In genomic region chr1:213124590-213124989, GRCh38 we compare ENCODE assay signal across 14 cellular contexts.
DNase-seq lines count a peak whose midpoint lies in the region; ATAC-seq, FAIRE-seq and TF ChIP-seq lines count a peak whose summit lies in the region.
"Had no signal": no experiment of that assay in that cellular context is flagged by ENCODE, and none has a peak within 500 bp of the region (broad histone marks: within the 10 kb centered on the region; RNA-seq: fewer than 3 reads in every experiment).

No MANE protein-coding gene starts in this region.

- in situ Hi-C loops in K562 (cut with MboI), result no loop called here

- peak overlapping the region; percentile 70; the same call in 1 of the 2 replicates for H3K27ac ChIP-seq in HCT116 (ENCODE audit: low read depth, low read length)
- peak overlapping the region; percentile 78 for H3K27ac ChIP-seq in K562 (ENCODE audit: extremely low read depth, low read depth, low read length)
- H3K27ac ChIP-seq in smooth muscle cell (ENCODE audit: low read depth), result peak overlapping the region; percentile 72
- no peak overlapping the region for H3K27ac ChIP-seq in vagina

- TF ChIP-seq CTCF in D721Med (IDR thresholded peaks at IDR 0.05; ENCODE audit: insufficient read depth, missing control alignments), result no peak
- no peak for TF ChIP-seq CTCF in HCT116 (IDR thresholded peaks at IDR 0.05 in 2 of 3, conservative IDR thresholded peaks at IDR 0.05 in 1 of 3; ENCODE audit: borderline replicate concordance in 1 of 3, insufficient read depth in 1 of 3, low read depth in 2 of 3, low read length in 2 of 3)
- TF ChIP-seq CTCF in K562 (IDR thresholded peaks at IDR 0.05 in 2 of 3, conservative IDR thresholded peaks at IDR 0.05 in 1 of 3; ENCODE audit: insufficient read depth in 2 of 3, low read depth in 1 of 3, low read length in 3 of 3), result no peak
- TF ChIP-seq CTCF in smooth muscle cell (IDR thresholded peaks at IDR 0.05; ENCODE audit: borderline replicate concordance, insufficient read depth, poor library complexity, severe bottlenecking), result no peak
- no peak for TF ChIP-seq CTCF in vagina (IDR thresholded peaks at IDR 0.05)

- peaks cover 3% of the 10 kb centered on the region for H3K36me3 Mint-ChIP-seq in T-cell

- H3K9ac ChIP-seq in HCT116 (ENCODE audit: low read length) (no peak overlapping the region), K562 (ENCODE audit: insufficient read depth in 1 of 2, low read depth in 2 of 2, low read length in 2 of 2) (peak overlapping the region in 1 of 2 experiments; percentile 37; a peak in 2 of 4 replicates), smooth muscle cell (ENCODE audit: low read depth) (peak overlapping the region; percentile 4)

- H4K20me1 ChIP-seq in HCT116 (ENCODE audit: insufficient read depth) (no peaks in the 10 kb centered on the region), K562 (replicated peaks; ENCODE audit: control insufficient read depth, insufficient read depth, low read length) (no peaks in the 10 kb centered on the region), smooth muscle cell (ENCODE audit: low read depth) (peaks cover 69% of the 10 kb centered on the region)

- POLR2A ChIA-PET in HCT116 (lab: Charles Lee), result no interaction called here
- POLR2A ChIA-PET in K562 (lab: Yijun Ruan, JAX), result interaction anchor here (0.6 to 1.2 kb wide), 2 partner anchors 225 to 525 kb away, joined by 3 read pairs; no protein-coding TSS in a partner anchor
- POLR2A ChIA-PET in T-cell (lab: Charles Lee), result no interaction called here

- ATAC-seq in HCT116 (no peak), K562 (peak; percentile 91), T-cell (replicated peaks in 1 of 4) (no peak)
- ATAC-seq: GM12878, GM23338 had no signal

- H3K4me3 Mint-ChIP-seq in T-cell, result no peak overlapping the region
- H3K4me3 Mint-ChIP-seq: GM23338 had no signal

- H3K4me2 ChIP-seq in HCT116 (ENCODE audit: low read length) (peak overlapping the region; percentile 62; the same call in 1 of the 2 replicates), K562 (ENCODE audit: insufficient read depth, low read length) (peak overlapping the region; percentile 47), smooth muscle cell (no peak overlapping the region)
- H3K4me2 ChIP-seq: GM23338 had no signal

- WGBS in K562 (ENCODE audit: insufficient coverage, low coverage, missing lambda C conversion rate), result under 1% methylated on average over 5 of the region's 5 CpGs
- 92% methylated on average over 5 of the region's 5 CpGs for WGBS in smooth muscle cell (ENCODE audit: low lambda C conversion rate)

- intact Hi-C loops in HCT116 (cut with micrococcal nuclease) (loop anchor here (5.0 to 10.0 kb wide), 4 partner anchors 310 to 1203 kb away; partner anchors contain the start of gene SMYD2), K562 (cut with micrococcal nuclease) (loop anchor here (5.0 kb wide), 3 partner anchors 118 to 998 kb away; no protein-coding TSS in a partner anchor), vagina (cut with DNase I) (no loop called here)

- H3K79me2 ChIP-seq in HCT116 (ENCODE audit: insufficient read depth, low read length), result no peaks in the 10 kb centered on the region
- H3K79me2 ChIP-seq in K562 (ENCODE audit: control insufficient read depth, insufficient read depth, low read length), result peaks cover 35% of the 10 kb centered on the region
- peaks cover 39% of the 10 kb centered on the region for H3K79me2 ChIP-seq in smooth muscle cell (ENCODE audit: low read depth)

- no peaks in the 10 kb centered on the region for H3F3A ChIP-seq in smooth muscle cell (ENCODE audit: low read depth)

- H3K27ac Mint-ChIP-seq in T-cell, result no peak overlapping the region
- H3K27ac Mint-ChIP-seq: GM23338 had no signal

- no peaks in the 10 kb centered on the region for H3K9me3 Mint-ChIP-seq in T-cell
- H3K9me3 Mint-ChIP-seq: CD4-positive, alpha-beta memory T cell; GM23338 had no signal

- H3K4me1 ChIP-seq in HCT116 (ENCODE audit: control insufficient read depth in 1 of 2, insufficient read depth in 2 of 2, low read length in 2 of 2), result peaks cover 48 to 52% of the 10 kb centered on the region in 2 experiments
- H3K4me1 ChIP-seq in K562 (replicated peaks in 1 of 2; ENCODE audit: control insufficient read depth in 2 of 2, insufficient read depth in 2 of 2, low read length in 2 of 2), result peaks cover 0 to 31% of the 10 kb centered on the region in 2 experiments; a peak in 4 of 5 replicates
- H3K4me1 ChIP-seq in smooth muscle cell (ENCODE audit: low read depth), result no peaks in the 10 kb centered on the region
- H3K4me1 ChIP-seq in vagina, result no peaks in the 10 kb centered on the region
- H3K4me1 ChIP-seq: HAP-1 had no signal

- no peaks in the 10 kb centered on the region for H3K27me3 ChIP-seq in HCT116 (ENCODE audit: insufficient read depth, low read length)
- no peaks in the 10 kb centered on the region for H3K27me3 ChIP-seq in K562 (ENCODE audit: control insufficient read depth in 2 of 2, insufficient read depth in 2 of 2, low read length in 2 of 2)
- H3K27me3 ChIP-seq in smooth muscle cell (ENCODE audit: low read depth), result no peaks in the 10 kb centered on the region
- H3K27me3 ChIP-seq in vagina, result no peaks in the 10 kb centered on the region

- H3K36me3 ChIP-seq in HCT116 (ENCODE audit: control insufficient read depth in 1 of 2, insufficient read depth in 2 of 2, low read length in 2 of 2), result no peaks in the 10 kb centered on the region
- H3K36me3 ChIP-seq in K562 (ENCODE audit: control insufficient read depth, insufficient read depth, low read length), result peaks cover 10% of the 10 kb centered on the region
- H3K36me3 ChIP-seq in smooth muscle cell (ENCODE audit: low read depth), result no peaks in the 10 kb centered on the region
- no peaks in the 10 kb centered on the region for H3K36me3 ChIP-seq in vagina
- H3K36me3 ChIP-seq: HAP-1 had no signal

- H3K9me3 ChIP-seq in HCT116 (ENCODE audit: control insufficient read depth in 1 of 2, insufficient read depth in 1 of 2, low read depth in 1 of 2, low read length in 2 of 2) (no peaks in the 10 kb centered on the region), K562 (replicated peaks; ENCODE audit: control insufficient read depth, insufficient read depth, low read depth, low read length) (no peaks in the 10 kb centered on the region; the same call in 1 of the 2 replicates), smooth muscle cell (replicated peaks; ENCODE audit: low read depth) (no peaks in the 10 kb centered on the region), vagina (no peaks in the 10 kb centered on the region)
- H3K9me3 ChIP-seq: HAP-1 had no signal

- BruUV-seq in HCT116 (replicated peaks; lab: Mats Ljungman, UMichigan), result no TSS peak
- no TSS peak for BruUV-seq in K562 (replicated peaks; lab: Mats Ljungman, UMichigan)

- H3K4me3 ChIP-seq in HCT116 (replicated peaks in 1 of 2; ENCODE audit: low read depth in 1 of 2, low read length in 2 of 2) (no peak overlapping the region), K562 (no peak overlapping the region), smooth muscle cell (no peak overlapping the region), vagina (no peak overlapping the region)
- H3K4me3 ChIP-seq: GM12878, GM23338, HAP-1 had no signal

- DNase-seq in D721Med (ENCODE audit: insufficient read length, low spot score) (no peak), HCT116 (ENCODE audit: low read depth, low spot score) (no peak), K562 (ENCODE audit: extremely low read depth in 1 of 4, low spot score in 3 of 4) (peak in 3 of 4 experiments; percentile 33 to 86 (median 82)), smooth muscle cell (lab: John Stamatoyannopoulos, UW; ENCODE audit: unreplicated experiment) (no peak), COR-L47 (lab: John Stamatoyannopoulos, UW) (no peak), T-cell (no peak), vagina (ENCODE audit: extremely low spot score in 2 of 2) (no peak)
- DNase-seq: C1 segment of cervical spinal cord; CD4-positive, alpha-beta memory T cell; DND-41 had no signal

- no peaks in the 10 kb centered on the region for H3K27me3 Mint-ChIP-seq in T-cell
- H3K27me3 Mint-ChIP-seq: CD4-positive, alpha-beta memory T cell had no signal

- no peaks in the 10 kb centered on the region for H3K9me1 ChIP-seq in K562 (ENCODE audit: control insufficient read depth, insufficient read depth, low read length)

- no peak for TF ChIP-seq RAD21 in HCT116 (IDR thresholded peaks at IDR 0.05; ENCODE audit: low read depth)
- TF ChIP-seq RAD21 in K562 (CRISPR knock-in tag; conservative IDR thresholded peaks at IDR 0.05 in 1 of 2, IDR thresholded peaks at IDR 0.05 in 1 of 2), result no peak

- FAIRE-seq in D721Med (lab: Jason Lieb, UNC), result peak; percentile 51
- FAIRE-seq in K562 (lab: Jason Lieb, UNC), result peak; percentile 84
- FAIRE-seq: G401.6, GM12878 had no signal

- RAD21 ChIA-PET in HCT116 (lab: Charles Lee; ENCODE audit: low non-redundant PET in 1 of 2, low total read pairs in 2 of 2, uncharacterized antibody in 2 of 2, unreplicated experiment in 2 of 2), result no interaction called here

- peak; percentile 80; the same call in 1 of the 2 replicates for TF ChIP-seq EP300 in K562 (IDR thresholded peaks at IDR 0.05; ENCODE audit: low read length)

- TF ChIP-seq POLR2A in HCT116 (IDR thresholded peaks at IDR 0.05; ENCODE audit: borderline replicate concordance, extremely low read depth, insufficient read depth, insufficient read length), result no peak
- no peak for TF ChIP-seq POLR2A in K562 (conservative IDR thresholded peaks at IDR 0.05)
- no peak for TF ChIP-seq POLR2A in vagina (IDR thresholded peaks at IDR 0.05)

- no peaks in the 10 kb centered on the region for H3K9me2 ChIP-seq in HCT116 (ENCODE audit: insufficient read depth)

- CTCF ChIA-PET in HCT116 (lab: Charles Lee), result no interaction called here
- CTCF ChIA-PET in K562 (lab: Yijun Ruan, JAX; ENCODE audit: low intra/inter-chr PET ratio), result no interaction called here
- CTCF ChIA-PET in T-cell (lab: Charles Lee), result no interaction called here

- H3K4me1 Mint-ChIP-seq in T-cell, result peaks cover 0 to 5% (median 3%) of the 10 kb centered on the region in 3 donors
- H3K4me1 Mint-ChIP-seq: GM23338 had no signal

- H2AFZ ChIP-seq in HCT116 (ENCODE audit: low read depth, low read length, poor library complexity, severe bottlenecking) (no peak overlapping the region), K562 (ENCODE audit: low read depth, low read length) (peak overlapping the region; percentile 21; the same call in 1 of the 2 replicates), smooth muscle cell (ENCODE audit: low read depth) (no peak overlapping the region)
- H2AFZ ChIP-seq: GM23338 had no signal

TF ChIP-seq in HCT116, 20 proteins besides CTCF, POLR2A, EP300 and RAD21:
- no peak for TF ChIP-seq YY1 (IDR thresholded peaks at IDR 0.05; ENCODE audit: extremely low read depth, insufficient replicate concordance, low read depth, low read length)
- TF ChIP-seq CEBPB (IDR thresholded peaks at IDR 0.05; ENCODE audit: low read depth), result no peak
- no peak for TF ChIP-seq SP1 (IDR thresholded peaks at IDR 0.05; ENCODE audit: low read depth)
- TF ChIP-seq EZH2 (IDR thresholded peaks at IDR 0.05), result no peak

Comparison
In these comparisons a context has a peak if more than half of its experiments do, and no peak if none do; other contexts are left out.
1. DNase-seq: peak in K562 (3 of 4); none in D721Med (single experiment), HCT116 (single experiment), smooth muscle cell (single experiment), COR-L47 (single experiment), T-cell (0 of 34) and vagina (0 of 2).